27 cellular contexts compared by ENCODE assay signal in genomic region chr6:141451176-141451507, GRCh38.
DNase-seq lines count a peak whose midpoint lies in the region; ATAC-seq and TF ChIP-seq lines count a peak whose summit lies in the region.
"Had no signal": no experiment of that assay in that cellular context is flagged by ENCODE, and none has a peak within 500 bp of the region (broad histone marks: within the 10 kb centered on the region; RNA-seq: fewer than 3 reads in every experiment).

No MANE protein-coding gene starts in this region.

- peaks cover 14% of the 10 kb centered on the region for H3K4me1 ChIP-seq in GM23338 (ENCODE audit: insufficient read depth)
- peaks cover 28% of the 10 kb centered on the region for H3K4me1 ChIP-seq in SJSA1 (replicated peaks)
- no peaks in the 10 kb centered on the region for H3K4me1 ChIP-seq in psoas muscle

- H3K9me3 ChIP-seq in SJSA1 (replicated peaks) (no peaks in the 10 kb centered on the region), psoas muscle (no peaks in the 10 kb centered on the region)
- H3K9me3 ChIP-seq: heart right ventricle had no signal

- no peaks in the 10 kb centered on the region for H3F3A ChIP-seq in GM23338 (replicated peaks; ENCODE audit: low read depth)

- intact Hi-C loops in psoas muscle (cut with DNase I), result no loop called here

- ATAC-seq in GM23338 (no peak), psoas muscle (peak in 3 of 4 donors; percentile 34 to 71 (median 63)), HG03460 (IDR thresholded peaks at IDR 0.05; ENCODE audit: unreplicated experiment) (no peak)
- ATAC-seq: heart right ventricle, natural killer cell, T-cell had no signal

- H3K27me3 ChIP-seq in GM23338 (ENCODE audit: insufficient read depth) (no peaks in the 10 kb centered on the region), SJSA1 (replicated peaks) (no peaks in the 10 kb centered on the region), psoas muscle (ENCODE audit: insufficient read depth in 3 of 3, low read length in 2 of 3) (no peaks in the 10 kb centered on the region)
- H3K27me3 ChIP-seq: heart right ventricle had no signal

- peaks cover 14% of the 10 kb centered on the region; the same call in 1 of the 2 replicates for H3K9me2 ChIP-seq in GM23338 (ENCODE audit: insufficient read depth)

- no peak overlapping the region for H3K4me3 ChIP-seq in GM23338
- no peak overlapping the region for H3K4me3 ChIP-seq in SJSA1
- no peak overlapping the region for H3K4me3 ChIP-seq in epithelial cell of proximal tubule (ENCODE audit: low read depth, low read length)
- no peak overlapping the region for H3K4me3 ChIP-seq in psoas muscle
- H3K4me3 ChIP-seq: heart right ventricle, skin epidermis had no signal

- peak overlapping the region; percentile 54; the same call in 1 of the 2 replicates for H3K4me2 ChIP-seq in GM23338

- no peak overlapping the region for H2AFZ ChIP-seq in GM23338

- H3K36me3 Mint-ChIP-seq in GM23338 (ENCODE audit: low read depth), result peaks cover 27% of the 10 kb centered on the region
- H3K36me3 Mint-ChIP-seq: natural killer cell, T-cell, type B pancreatic cell had no signal

- H3K36me3 ChIP-seq in GM23338 (ENCODE audit: insufficient read depth) (no peaks in the 10 kb centered on the region), SJSA1 (no peaks in the 10 kb centered on the region), psoas muscle (ENCODE audit: insufficient read depth in 1 of 2, low read depth in 1 of 2) (no peaks in the 10 kb centered on the region)
- H3K36me3 ChIP-seq: heart right ventricle had no signal

- H3K79me2 ChIP-seq in GM23338 (replicated peaks; ENCODE audit: insufficient read depth), result no peaks in the 10 kb centered on the region

- H3K9me3 Mint-ChIP-seq in GM23338, result peaks cover 7% of the 10 kb centered on the region; the same call in 2 of the 3 replicates
- H3K9me3 Mint-ChIP-seq: activated CD4-positive, alpha-beta T cell treated with anti-CD3 and anti-CD28 coated beads, Interleukin-2, amount 10 ng/mL, durations not matched to agents 7 days and 5 days; natural killer cell; T-cell; type B pancreatic cell had no signal

- H3K27me3 Mint-ChIP-seq in GM23338 (ENCODE audit: insufficient read depth, low read depth, poor library complexity), result no peaks in the 10 kb centered on the region
- H3K27me3 Mint-ChIP-seq: T-cell had no signal

- DNase-seq in GM23338 (ENCODE audit: low spot score) (no peak), SJSA1 (ENCODE audit: low read depth in 1 of 2, low spot score in 2 of 2) (no peak), epithelial cell of proximal tubule (ENCODE audit: low read depth) (peak; percentile 15), psoas muscle (no peak), CD1c-positive myeloid dendritic cell (ENCODE audit: extremely low spot score) (no peak), NCI-H146 (lab: John Stamatoyannopoulos, UW) (no peak)
- DNase-seq in central memory CD4-positive, alpha-beta T cell, result no peak
- DNase-seq: activated CD4-positive, alpha-beta T cell treated with anti-CD3 and anti-CD28 coated beads, Interleukin-2, amount 10 ng/mL, durations not matched to agents 7 days and 5 days; activated CD8-positive, alpha-beta memory T cell treated with anti-CD3 and anti-CD28 coated beads, Interleukin-2, amount 50 U/mL, for 4 hours; activated gamma-delta T cell treated with Interleukin-2 at 50 U/mL for 16 hours; amniotic stem cell; caudate nucleus; effector CD4-positive, alpha-beta T cell; GDM1; heart right ventricle; islet precursor cell; KBM-7; MV-4-11; natural killer cell; NCI-H1930; NCI-H510A; posterior cingulate gyrus; stimulated activated CD4-positive, alpha-beta T cell treated with anti-CD3 and anti-CD28 coated beads, Interleukin-2, amount 100 ng/mL, for 48 hours; T-cell had no signal

- no peaks in the 10 kb centered on the region for H4K20me1 ChIP-seq in GM23338 (replicated peaks; ENCODE audit: insufficient read depth)

- H3K27ac ChIP-seq in GM23338 (ENCODE audit: low read depth), result peak overlapping the region; percentile 74
- peak overlapping the region; percentile 98 for H3K27ac ChIP-seq in SJSA1
- H3K27ac ChIP-seq in psoas muscle, result no peak overlapping the region
- H3K27ac ChIP-seq: heart right ventricle had no signal

- TF ChIP-seq CTCF in GM23338 (conservative IDR thresholded peaks at IDR 0.05; ENCODE audit: low read depth in 2 of 2) (no peak), epithelial cell of proximal tubule (conservative IDR thresholded peaks at IDR 0.05; ENCODE audit: low read depth, low read length) (no peak), psoas muscle (IDR thresholded peaks at IDR 0.05) (no peak)

- no peak overlapping the region for H3K4me3 Mint-ChIP-seq in GM23338
- H3K4me3 Mint-ChIP-seq: activated CD4-positive, alpha-beta T cell treated with anti-CD3 and anti-CD28 coated beads, Interleukin-2, amount 10 ng/mL, durations not matched to agents 7 days and 5 days; natural killer cell; T-cell; type B pancreatic cell had no signal

- H3K27ac Mint-ChIP-seq in GM23338, result peak overlapping the region; percentile 69
- H3K27ac Mint-ChIP-seq: activated CD4-positive, alpha-beta T cell treated with anti-CD3 and anti-CD28 coated beads, Interleukin-2, amount 10 ng/mL, durations not matched to agents 7 days and 5 days; natural killer cell; type B pancreatic cell had no signal

- H3K4me1 Mint-ChIP-seq in GM23338, result peaks cover 18% of the 10 kb centered on the region
- H3K4me1 Mint-ChIP-seq: activated CD4-positive, alpha-beta T cell treated with anti-CD3 and anti-CD28 coated beads, Interleukin-2, amount 10 ng/mL, durations not matched to agents 7 days and 5 days; natural killer cell had no signal

TF ChIP-seq in GM23338, 12 proteins besides CTCF, POLR2A, EP300 and RAD21:
- TF ChIP-seq REST (IDR thresholded peaks at IDR 0.05; ENCODE audit: unreplicated experiment) (no peak), NANOG (IDR thresholded peaks at IDR 0.05; ENCODE audit: borderline replicate concordance) (no peak), CREB1 (CRISPR knock-in tag; IDR thresholded peaks at IDR 0.05; ENCODE audit: low read depth) (no peak), STAT1 (IDR thresholded peaks at IDR 0.05; ENCODE audit: unreplicated experiment) (no peak), ETS1 (IDR thresholded peaks at IDR 0.05) (no peak), JUNB (IDR thresholded peaks at IDR 0.05; ENCODE audit: unreplicated experiment) (no peak), EZH2phosphoT487 (IDR thresholded peaks at IDR 0.05; ENCODE audit: unreplicated experiment) (no peak), ZNF114 (CRISPR knock-in tag; IDR thresholded peaks at IDR 0.05) (no peak), EZH2 (IDR thresholded peaks at IDR 0.05; ENCODE audit: low read depth, unreplicated experiment) (no peak), ZNF331 (CRISPR knock-in tag; IDR thresholded peaks at IDR 0.05; ENCODE audit: low read depth) (no peak)

Comparison
In these comparisons a context has a peak if more than half of its experiments do, and no peak if none do; other contexts are left out.
1. ATAC-seq: peak in psoas muscle (3 of 4); none in GM23338 (single experiment) and HG03460 (single experiment).